2 cellular contexts compared by ENCODE assay signal in the genomic region with DNA sequence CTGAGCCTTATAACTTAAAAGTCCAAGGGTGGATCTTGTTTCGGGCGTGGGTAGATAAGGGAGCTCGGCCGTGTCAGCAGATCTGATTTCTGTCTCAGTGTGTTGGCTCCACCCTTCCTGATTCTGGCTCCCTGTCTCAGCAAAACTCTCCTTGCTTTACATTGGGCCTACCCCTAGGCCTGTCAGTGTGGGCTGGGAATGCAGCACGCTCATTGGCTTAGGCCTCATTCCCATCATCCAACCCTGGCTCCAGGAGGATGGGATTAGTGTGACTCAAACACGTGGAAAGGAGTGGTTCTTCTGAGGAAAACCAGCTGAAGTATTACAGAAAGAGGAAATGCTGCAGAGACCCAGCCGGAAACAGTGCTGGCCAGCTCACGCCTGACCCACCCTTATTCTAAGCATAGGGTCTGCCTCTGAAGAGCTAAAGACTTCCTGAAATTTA.
TF ChIP-seq lines count a peak whose summit lies in the region.

No MANE protein-coding gene starts in this region.

TF ChIP-seq in GM12891, 5 proteins besides CTCF, POLR2A, EP300 and RAD21:
- TF ChIP-seq SPI1 (IDR thresholded peaks at IDR 0.05; ENCODE audit: low read depth, low read length) (peak; percentile 77), TAF1 (IDR thresholded peaks at IDR 0.05; ENCODE audit: low read depth, low read length) (no peak), POU2F2 (IDR thresholded peaks at IDR 0.05; ENCODE audit: low read depth, low read length) (no peak), PAX5 (IDR thresholded peaks at IDR 0.05; ENCODE audit: insufficient read depth, low read length, severe bottlenecking) (no peak), POLR2AphosphoS5 (IDR thresholded peaks at IDR 0.05; ENCODE audit: low read depth, low read length) (no peak)
TF ChIP-seq in GM12891: peak in this region for 1.

TF ChIP-seq in K562, 482 proteins besides CTCF, POLR2A, EP300 and RAD21 (continues in another document):
- TF ChIP-seq WHSC1 (IDR thresholded peaks at IDR 0.05; ENCODE audit: low read length) (no peak), ZNF584 (CRISPR knock-in tag; IDR thresholded peaks at IDR 0.05; ENCODE audit: low read depth) (no peak), NFE2L1 (tag; IDR thresholded peaks at IDR 0.05; ENCODE audit: borderline replicate concordance, low read depth) (no peak), ZNF766 (CRISPR knock-in tag; conservative IDR thresholded peaks at IDR 0.05) (no peak), RBBP5 (IDR thresholded peaks at IDR 0.05; ENCODE audit: borderline replicate concordance, insufficient read depth, low read length, poor library complexity, severe bottlenecking) (no peak), BACH1 (tag; IDR thresholded peaks at IDR 0.05) (no peak), HDGF (IDR thresholded peaks at IDR 0.05) (no peak), TGIF2 (CRISPR knock-in tag; IDR thresholded peaks at IDR 0.05) (no peak), ZNF830 (CRISPR knock-in tag; IDR thresholded peaks at IDR 0.05) (no peak), FOXK2 (conservative IDR thresholded peaks at IDR 0.05 in 1 of 2, IDR thresholded peaks at IDR 0.05 in 1 of 2; ENCODE audit: low read depth in 2 of 2) (no peak)
- TF ChIP-seq, protein P1, sequence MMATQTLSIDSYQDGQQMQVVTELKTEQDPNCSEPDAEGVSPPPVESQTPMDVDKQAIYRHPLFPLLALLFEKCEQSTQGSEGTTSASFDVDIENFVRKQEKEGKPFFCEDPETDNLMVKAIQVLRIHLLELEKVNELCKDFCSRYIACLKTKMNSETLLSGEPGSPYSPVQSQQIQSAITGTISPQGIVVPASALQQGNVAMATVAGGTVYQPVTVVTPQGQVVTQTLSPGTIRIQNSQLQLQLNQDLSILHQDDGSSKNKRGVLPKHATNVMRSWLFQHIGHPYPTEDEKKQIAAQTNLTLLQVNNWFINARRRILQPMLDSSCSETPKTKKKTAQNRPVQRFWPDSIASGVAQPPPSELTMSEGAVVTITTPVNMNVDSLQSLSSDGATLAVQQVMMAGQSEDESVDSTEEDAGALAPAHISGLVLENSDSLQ (IDR thresholded peaks at IDR 0.05): peak; percentile 62
- TF ChIP-seq, protein P2, sequence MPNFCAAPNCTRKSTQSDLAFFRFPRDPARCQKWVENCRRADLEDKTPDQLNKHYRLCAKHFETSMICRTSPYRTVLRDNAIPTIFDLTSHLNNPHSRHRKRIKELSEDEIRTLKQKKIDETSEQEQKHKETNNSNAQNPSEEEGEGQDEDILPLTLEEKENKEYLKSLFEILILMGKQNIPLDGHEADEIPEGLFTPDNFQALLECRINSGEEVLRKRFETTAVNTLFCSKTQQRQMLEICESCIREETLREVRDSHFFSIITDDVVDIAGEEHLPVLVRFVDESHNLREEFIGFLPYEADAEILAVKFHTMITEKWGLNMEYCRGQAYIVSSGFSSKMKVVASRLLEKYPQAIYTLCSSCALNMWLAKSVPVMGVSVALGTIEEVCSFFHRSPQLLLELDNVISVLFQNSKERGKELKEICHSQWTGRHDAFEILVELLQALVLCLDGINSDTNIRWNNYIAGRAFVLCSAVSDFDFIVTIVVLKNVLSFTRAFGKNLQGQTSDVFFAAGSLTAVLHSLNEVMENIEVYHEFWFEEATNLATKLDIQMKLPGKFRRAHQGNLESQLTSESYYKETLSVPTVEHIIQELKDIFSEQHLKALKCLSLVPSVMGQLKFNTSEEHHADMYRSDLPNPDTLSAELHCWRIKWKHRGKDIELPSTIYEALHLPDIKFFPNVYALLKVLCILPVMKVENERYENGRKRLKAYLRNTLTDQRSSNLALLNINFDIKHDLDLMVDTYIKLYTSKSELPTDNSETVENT (CRISPR knock-in tag; IDR thresholded peaks at IDR 0.05): no peak
- TF ChIP-seq, protein P3, sequence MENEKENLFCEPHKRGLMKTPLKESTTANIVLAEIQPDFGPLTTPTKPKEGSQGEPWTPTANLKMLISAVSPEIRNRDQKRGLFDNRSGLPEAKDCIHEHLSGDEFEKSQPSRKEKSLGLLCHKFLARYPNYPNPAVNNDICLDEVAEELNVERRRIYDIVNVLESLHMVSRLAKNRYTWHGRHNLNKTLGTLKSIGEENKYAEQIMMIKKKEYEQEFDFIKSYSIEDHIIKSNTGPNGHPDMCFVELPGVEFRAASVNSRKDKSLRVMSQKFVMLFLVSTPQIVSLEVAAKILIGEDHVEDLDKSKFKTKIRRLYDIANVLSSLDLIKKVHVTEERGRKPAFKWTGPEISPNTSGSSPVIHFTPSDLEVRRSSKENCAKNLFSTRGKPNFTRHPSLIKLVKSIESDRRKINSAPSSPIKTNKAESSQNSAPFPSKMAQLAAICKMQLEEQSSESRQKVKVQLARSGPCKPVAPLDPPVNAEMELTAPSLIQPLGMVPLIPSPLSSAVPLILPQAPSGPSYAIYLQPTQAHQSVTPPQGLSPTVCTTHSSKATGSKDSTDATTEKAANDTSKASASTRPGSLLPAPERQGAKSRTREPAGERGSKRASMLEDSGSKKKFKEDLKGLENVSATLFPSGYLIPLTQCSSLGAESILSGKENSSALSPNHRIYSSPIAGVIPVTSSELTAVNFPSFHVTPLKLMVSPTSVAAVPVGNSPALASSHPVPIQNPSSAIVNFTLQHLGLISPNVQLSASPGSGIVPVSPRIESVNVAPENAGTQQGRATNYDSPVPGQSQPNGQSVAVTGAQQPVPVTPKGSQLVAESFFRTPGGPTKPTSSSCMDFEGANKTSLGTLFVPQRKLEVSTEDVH (IDR thresholded peaks at IDR 0.05; ENCODE audit: low read depth, partially characterized antibody): no peak
- TF ChIP-seq, protein P4, sequence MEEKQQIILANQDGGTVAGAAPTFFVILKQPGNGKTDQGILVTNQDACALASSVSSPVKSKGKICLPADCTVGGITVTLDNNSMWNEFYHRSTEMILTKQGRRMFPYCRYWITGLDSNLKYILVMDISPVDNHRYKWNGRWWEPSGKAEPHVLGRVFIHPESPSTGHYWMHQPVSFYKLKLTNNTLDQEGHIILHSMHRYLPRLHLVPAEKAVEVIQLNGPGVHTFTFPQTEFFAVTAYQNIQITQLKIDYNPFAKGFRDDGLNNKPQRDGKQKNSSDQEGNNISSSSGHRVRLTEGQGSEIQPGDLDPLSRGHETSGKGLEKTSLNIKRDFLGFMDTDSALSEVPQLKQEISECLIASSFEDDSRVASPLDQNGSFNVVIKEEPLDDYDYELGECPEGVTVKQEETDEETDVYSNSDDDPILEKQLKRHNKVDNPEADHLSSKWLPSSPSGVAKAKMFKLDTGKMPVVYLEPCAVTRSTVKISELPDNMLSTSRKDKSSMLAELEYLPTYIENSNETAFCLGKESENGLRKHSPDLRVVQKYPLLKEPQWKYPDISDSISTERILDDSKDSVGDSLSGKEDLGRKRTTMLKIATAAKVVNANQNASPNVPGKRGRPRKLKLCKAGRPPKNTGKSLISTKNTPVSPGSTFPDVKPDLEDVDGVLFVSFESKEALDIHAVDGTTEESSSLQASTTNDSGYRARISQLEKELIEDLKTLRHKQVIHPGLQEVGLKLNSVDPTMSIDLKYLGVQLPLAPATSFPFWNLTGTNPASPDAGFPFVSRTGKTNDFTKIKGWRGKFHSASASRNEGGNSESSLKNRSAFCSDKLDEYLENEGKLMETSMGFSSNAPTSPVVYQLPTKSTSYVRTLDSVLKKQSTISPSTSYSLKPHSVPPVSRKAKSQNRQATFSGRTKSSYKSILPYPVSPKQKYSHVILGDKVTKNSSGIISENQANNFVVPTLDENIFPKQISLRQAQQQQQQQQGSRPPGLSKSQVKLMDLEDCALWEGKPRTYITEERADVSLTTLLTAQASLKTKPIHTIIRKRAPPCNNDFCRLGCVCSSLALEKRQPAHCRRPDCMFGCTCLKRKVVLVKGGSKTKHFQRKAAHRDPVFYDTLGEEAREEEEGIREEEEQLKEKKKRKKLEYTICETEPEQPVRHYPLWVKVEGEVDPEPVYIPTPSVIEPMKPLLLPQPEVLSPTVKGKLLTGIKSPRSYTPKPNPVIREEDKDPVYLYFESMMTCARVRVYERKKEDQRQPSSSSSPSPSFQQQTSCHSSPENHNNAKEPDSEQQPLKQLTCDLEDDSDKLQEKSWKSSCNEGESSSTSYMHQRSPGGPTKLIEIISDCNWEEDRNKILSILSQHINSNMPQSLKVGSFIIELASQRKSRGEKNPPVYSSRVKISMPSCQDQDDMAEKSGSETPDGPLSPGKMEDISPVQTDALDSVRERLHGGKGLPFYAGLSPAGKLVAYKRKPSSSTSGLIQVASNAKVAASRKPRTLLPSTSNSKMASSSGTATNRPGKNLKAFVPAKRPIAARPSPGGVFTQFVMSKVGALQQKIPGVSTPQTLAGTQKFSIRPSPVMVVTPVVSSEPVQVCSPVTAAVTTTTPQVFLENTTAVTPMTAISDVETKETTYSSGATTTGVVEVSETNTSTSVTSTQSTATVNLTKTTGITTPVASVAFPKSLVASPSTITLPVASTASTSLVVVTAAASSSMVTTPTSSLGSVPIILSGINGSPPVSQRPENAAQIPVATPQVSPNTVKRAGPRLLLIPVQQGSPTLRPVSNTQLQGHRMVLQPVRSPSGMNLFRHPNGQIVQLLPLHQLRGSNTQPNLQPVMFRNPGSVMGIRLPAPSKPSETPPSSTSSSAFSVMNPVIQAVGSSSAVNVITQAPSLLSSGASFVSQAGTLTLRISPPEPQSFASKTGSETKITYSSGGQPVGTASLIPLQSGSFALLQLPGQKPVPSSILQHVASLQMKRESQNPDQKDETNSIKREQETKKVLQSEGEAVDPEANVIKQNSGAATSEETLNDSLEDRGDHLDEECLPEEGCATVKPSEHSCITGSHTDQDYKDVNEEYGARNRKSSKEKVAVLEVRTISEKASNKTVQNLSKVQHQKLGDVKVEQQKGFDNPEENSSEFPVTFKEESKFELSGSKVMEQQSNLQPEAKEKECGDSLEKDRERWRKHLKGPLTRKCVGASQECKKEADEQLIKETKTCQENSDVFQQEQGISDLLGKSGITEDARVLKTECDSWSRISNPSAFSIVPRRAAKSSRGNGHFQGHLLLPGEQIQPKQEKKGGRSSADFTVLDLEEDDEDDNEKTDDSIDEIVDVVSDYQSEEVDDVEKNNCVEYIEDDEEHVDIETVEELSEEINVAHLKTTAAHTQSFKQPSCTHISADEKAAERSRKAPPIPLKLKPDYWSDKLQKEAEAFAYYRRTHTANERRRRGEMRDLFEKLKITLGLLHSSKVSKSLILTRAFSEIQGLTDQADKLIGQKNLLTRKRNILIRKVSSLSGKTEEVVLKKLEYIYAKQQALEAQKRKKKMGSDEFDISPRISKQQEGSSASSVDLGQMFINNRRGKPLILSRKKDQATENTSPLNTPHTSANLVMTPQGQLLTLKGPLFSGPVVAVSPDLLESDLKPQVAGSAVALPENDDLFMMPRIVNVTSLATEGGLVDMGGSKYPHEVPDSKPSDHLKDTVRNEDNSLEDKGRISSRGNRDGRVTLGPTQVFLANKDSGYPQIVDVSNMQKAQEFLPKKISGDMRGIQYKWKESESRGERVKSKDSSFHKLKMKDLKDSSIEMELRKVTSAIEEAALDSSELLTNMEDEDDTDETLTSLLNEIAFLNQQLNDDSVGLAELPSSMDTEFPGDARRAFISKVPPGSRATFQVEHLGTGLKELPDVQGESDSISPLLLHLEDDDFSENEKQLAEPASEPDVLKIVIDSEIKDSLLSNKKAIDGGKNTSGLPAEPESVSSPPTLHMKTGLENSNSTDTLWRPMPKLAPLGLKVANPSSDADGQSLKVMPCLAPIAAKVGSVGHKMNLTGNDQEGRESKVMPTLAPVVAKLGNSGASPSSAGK (IDR thresholded peaks at IDR 0.05): peak; percentile 58
- TF ChIP-seq, protein P5, sequence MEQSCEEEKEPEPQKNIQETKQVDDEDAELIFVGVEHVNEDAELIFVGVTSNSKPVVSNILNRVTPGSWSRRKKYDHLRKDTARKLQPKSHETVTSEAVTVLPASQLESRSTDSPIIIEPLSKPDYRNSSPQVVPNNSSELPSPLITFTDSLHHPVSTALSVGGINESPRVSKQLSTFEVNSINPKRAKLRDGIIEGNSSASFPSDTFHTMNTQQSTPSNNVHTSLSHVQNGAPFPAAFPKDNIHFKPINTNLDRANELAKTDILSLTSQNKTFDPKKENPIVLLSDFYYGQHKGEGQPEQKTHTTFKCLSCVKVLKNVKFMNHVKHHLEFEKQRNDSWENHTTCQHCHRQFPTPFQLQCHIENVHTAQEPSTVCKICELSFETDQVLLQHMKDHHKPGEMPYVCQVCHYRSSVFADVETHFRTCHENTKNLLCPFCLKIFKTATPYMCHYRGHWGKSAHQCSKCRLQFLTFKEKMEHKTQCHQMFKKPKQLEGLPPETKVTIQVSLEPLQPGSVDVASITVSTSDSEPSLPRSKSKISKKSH (CRISPR knock-in tag; IDR thresholded peaks at IDR 0.05): no peak
- TF ChIP-seq, protein P6, sequence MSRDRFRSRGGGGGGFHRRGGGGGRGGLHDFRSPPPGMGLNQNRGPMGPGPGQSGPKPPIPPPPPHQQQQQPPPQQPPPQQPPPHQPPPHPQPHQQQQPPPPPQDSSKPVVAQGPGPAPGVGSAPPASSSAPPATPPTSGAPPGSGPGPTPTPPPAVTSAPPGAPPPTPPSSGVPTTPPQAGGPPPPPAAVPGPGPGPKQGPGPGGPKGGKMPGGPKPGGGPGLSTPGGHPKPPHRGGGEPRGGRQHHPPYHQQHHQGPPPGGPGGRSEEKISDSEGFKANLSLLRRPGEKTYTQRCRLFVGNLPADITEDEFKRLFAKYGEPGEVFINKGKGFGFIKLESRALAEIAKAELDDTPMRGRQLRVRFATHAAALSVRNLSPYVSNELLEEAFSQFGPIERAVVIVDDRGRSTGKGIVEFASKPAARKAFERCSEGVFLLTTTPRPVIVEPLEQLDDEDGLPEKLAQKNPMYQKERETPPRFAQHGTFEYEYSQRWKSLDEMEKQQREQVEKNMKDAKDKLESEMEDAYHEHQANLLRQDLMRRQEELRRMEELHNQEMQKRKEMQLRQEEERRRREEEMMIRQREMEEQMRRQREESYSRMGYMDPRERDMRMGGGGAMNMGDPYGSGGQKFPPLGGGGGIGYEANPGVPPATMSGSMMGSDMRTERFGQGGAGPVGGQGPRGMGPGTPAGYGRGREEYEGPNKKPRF (IDR thresholded peaks at IDR 0.05; ENCODE audit: low read depth, low read length): no peak
- TF ChIP-seq, protein P7, sequence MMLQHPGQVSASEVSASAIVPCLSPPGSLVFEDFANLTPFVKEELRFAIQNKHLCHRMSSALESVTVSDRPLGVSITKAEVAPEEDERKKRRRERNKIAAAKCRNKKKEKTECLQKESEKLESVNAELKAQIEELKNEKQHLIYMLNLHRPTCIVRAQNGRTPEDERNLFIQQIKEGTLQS (IDR thresholded peaks at IDR 0.05): no peak
- TF ChIP-seq, protein P7 (CRISPR knock-in tag; conservative IDR thresholded peaks at IDR 0.05): no peak
